In genomic region chrX:140526138-140526537, GRCh38 we compare ENCODE assay signal across 28 cellular contexts. TPM values are rescaled to one million over a fixed set of nuclear protein-coding genes. Genes with fewer than 3 reads are reported as not detected.
A peak's percentile ranks its signal among the peaks of the same experiment; 100 is the strongest.
DNase-seq lines count a peak whose midpoint lies in the region; ATAC-seq, FAIRE-seq and TF ChIP-seq lines count a peak whose summit lies in the region.
"Had no signal": no experiment of that assay in that cellular context is flagged by ENCODE, and none has a peak within 500 bp of the region (broad histone marks: within the 10 kb centered on the region; RNA-seq: fewer than 3 reads in every experiment).

No MANE protein-coding gene starts in this region.

- no peaks in the 10 kb centered on the region for H3K27me3 ChIP-seq in CD4-positive, alpha-beta T cell (ENCODE audit: control insufficient read depth, insufficient read depth, low read length)

- peaks cover 0 to 4% (median 1%) of the 10 kb centered on the region in 3 donors for H3K27me3 Mint-ChIP-seq in CD14-positive monocyte (ENCODE audit: low read depth in 3 of 3)
- no peaks in the 10 kb centered on the region for H3K27me3 Mint-ChIP-seq in CD4-positive, alpha-beta T cell

- in situ Hi-C loops in astrocyte of the spinal cord (cut with HindIII; ENCODE audit: low sequenced_read_pairs), result no loop called here

- no peak for ATAC-seq in CD4-positive, alpha-beta T cell (ENCODE audit: poor library complexity)
- ATAC-seq: activated naive CD8-positive, alpha-beta T cell treated with anti-CD3 and anti-CD28 coated beads, Interleukin-2, amount 50 U/mL, for 24 hours; HCT116; heart left ventricle; naive thymus-derived CD4-positive, alpha-beta T cell had no signal

- no peak for TF ChIP-seq POLR2A in GM12891 (IDR thresholded peaks at IDR 0.05; ENCODE audit: low read depth, low read length)

- H3K4me3 ChIP-seq in AG04449 (ENCODE audit: low read depth, low read length) (no peak overlapping the region), astrocyte of the spinal cord (ENCODE audit: low read depth, low read length) (no peak overlapping the region)
- H3K4me3 ChIP-seq: heart left ventricle, PC-9 had no signal

- DNase-seq in AG04449 (ENCODE audit: low read depth, low spot score), result no peak
- peak; percentile 46 for DNase-seq in HT1080 (ENCODE audit: low read depth)
- DNase-seq in astrocyte of the spinal cord (ENCODE audit: low read depth, low spot score), result peak; percentile 39
- peak; percentile 39 for DNase-seq in kidney tubule cell (ENCODE audit: low spot score)
- no peak for DNase-seq in CD14-positive monocyte (ENCODE audit: low spot score)
- DNase-seq in GM12891 (ENCODE audit: insufficient read length, low spot score), result no peak
- DNase-seq in CD4-positive, alpha-beta T cell, result no peak
- DNase-seq in activated effector memory CD4-positive, alpha-beta T cell treated with Interleukin-2 at 50 U/mL for 16 hours, result no peak
- DNase-seq: 8988T; activated naive CD8-positive, alpha-beta T cell treated with anti-CD3 and anti-CD28 coated beads, Interleukin-2, amount 50 U/mL, for 24 hours; C1 segment of cervical spinal cord; central memory CD4-positive, alpha-beta T cell; heart left ventricle; naive thymus-derived CD4-positive, alpha-beta T cell; NCI-H1105 treated with DMSO at 0.1 percent for 48 hours; NCI-H526 treated with DMSO at 0.1 percent for 48 hours; PC-9; stimulated activated CD4-positive, alpha-beta T cell treated with anti-CD3 and anti-CD28 coated beads, Interleukin-4, amount 100 ng/mL, for 4 hours; substantia nigra had no signal

- POLR2A ChIA-PET in AG04449 (lab: Yijun Ruan, JAX), result no interaction called here
- POLR2A ChIA-PET in CD4-positive, alpha-beta T cell (lab: Charles Lee), result no interaction called here

- no peaks in the 10 kb centered on the region for H3K9me3 Mint-ChIP-seq in CD14-positive monocyte
- no peaks in the 10 kb centered on the region for H3K9me3 Mint-ChIP-seq in CD4-positive, alpha-beta T cell
- H3K9me3 Mint-ChIP-seq: activated naive CD8-positive, alpha-beta T cell treated with anti-CD3 and anti-CD28 coated beads, Interleukin-2, amount 50 U/mL, for 24 hours; activated T-helper 1 cell treated with anti-CD3 and anti-CD28 coated beads, Interleukin-12 subunit alpha, Interleukin-12 subunit beta, Interleukin-2, Interleukin-4 antibody, amounts not matched to agents 30 ng/mL and 10 ng/mL and 1 ng/mL, durations not matched to agents 14 hours and 24 hours and 36 hours; naive thymus-derived CD4-positive, alpha-beta T cell had no signal

- FAIRE-seq in GM12891 (lab: Jason Lieb, UNC), result no peak
- FAIRE-seq: islet of Langerhans had no signal

- peak; percentile 1 for TF ChIP-seq CTCF in AG04449 (IDR thresholded peaks at IDR 0.05; ENCODE audit: insufficient read depth, low read length, missing control alignments)
- no peak for TF ChIP-seq CTCF in astrocyte of the spinal cord (IDR thresholded peaks at IDR 0.05; ENCODE audit: low read depth, low read length)
- no peak for TF ChIP-seq CTCF in CD14-positive monocyte (IDR thresholded peaks at IDR 0.05)
- TF ChIP-seq CTCF in CD4-positive, alpha-beta T cell (IDR thresholded peaks at IDR 0.05), result no peak

- no peak overlapping the region for H3K4me3 Mint-ChIP-seq in CD14-positive monocyte
- H3K4me3 Mint-ChIP-seq in CD4-positive, alpha-beta T cell, result no peak overlapping the region
- H3K4me3 Mint-ChIP-seq: activated naive CD8-positive, alpha-beta T cell treated with anti-CD3 and anti-CD28 coated beads, Interleukin-2, amount 50 U/mL, for 24 hours; activated T-helper 1 cell treated with anti-CD3 and anti-CD28 coated beads, Interleukin-12 subunit alpha, Interleukin-12 subunit beta, Interleukin-2, Interleukin-4 antibody, amounts not matched to agents 30 ng/mL and 10 ng/mL and 1 ng/mL, durations not matched to agents 14 hours and 24 hours and 36 hours; naive thymus-derived CD4-positive, alpha-beta T cell had no signal

- H3K36me3 Mint-ChIP-seq in CD14-positive monocyte, result no peaks in the 10 kb centered on the region
- no peaks in the 10 kb centered on the region for H3K36me3 Mint-ChIP-seq in CD4-positive, alpha-beta T cell (ENCODE audit: low read depth)
- H3K36me3 Mint-ChIP-seq: naive thymus-derived CD4-positive, alpha-beta T cell had no signal

- CTCF ChIA-PET in AG04449 (lab: Yijun Ruan, JAX), result no interaction called here
- CTCF ChIA-PET in CD4-positive, alpha-beta T cell (lab: Charles Lee), result no interaction called here

- H3K27ac Mint-ChIP-seq in CD14-positive monocyte, result no peak overlapping the region
- H3K27ac Mint-ChIP-seq in CD4-positive, alpha-beta T cell, result no peak overlapping the region
- H3K27ac Mint-ChIP-seq: activated naive CD8-positive, alpha-beta T cell treated with anti-CD3 and anti-CD28 coated beads, Interleukin-2, amount 50 U/mL, for 24 hours; activated T-helper 1 cell treated with anti-CD3 and anti-CD28 coated beads, Interleukin-12 subunit alpha, Interleukin-12 subunit beta, Interleukin-2, Interleukin-4 antibody, amounts not matched to agents 30 ng/mL and 10 ng/mL and 1 ng/mL, durations not matched to agents 14 hours and 24 hours and 36 hours; naive thymus-derived CD4-positive, alpha-beta T cell had no signal

- intact Hi-C loops in CD14-positive monocyte (cut with micrococcal nuclease), result no loop called here
- intact Hi-C loops in CD4-positive, alpha-beta T cell (cut with DNase I, micrococcal nuclease), result no loop called here

- no peaks in the 10 kb centered on the region for H3K9me3 ChIP-seq in CD4-positive, alpha-beta T cell (ENCODE audit: control insufficient read depth, low read length)
- H3K9me3 ChIP-seq: heart left ventricle had no signal

- H3K4me1 Mint-ChIP-seq in CD14-positive monocyte, result no peaks in the 10 kb centered on the region
- no peaks in the 10 kb centered on the region for H3K4me1 Mint-ChIP-seq in CD4-positive, alpha-beta T cell (ENCODE audit: low read depth)
- H3K4me1 Mint-ChIP-seq: activated naive CD8-positive, alpha-beta T cell treated with anti-CD3 and anti-CD28 coated beads, Interleukin-2, amount 50 U/mL, for 24 hours; naive thymus-derived CD4-positive, alpha-beta T cell had no signal

- no peak overlapping the region for H3K27ac ChIP-seq in CD4-positive, alpha-beta T cell (ENCODE audit: low read depth, low read length)
- H3K27ac ChIP-seq: heart left ventricle, KMS-11, parathyroid adenoma, PC-9 had no signal

TF ChIP-seq in GM12891, 5 proteins besides CTCF, POLR2A, EP300 and RAD21:
- no peak for TF ChIP-seq POU2F2 (IDR thresholded peaks at IDR 0.05; ENCODE audit: low read depth, low read length)
- TF ChIP-seq POLR2AphosphoS5 (IDR thresholded peaks at IDR 0.05; ENCODE audit: low read depth, low read length), result no peak
- TF ChIP-seq PAX5 (IDR thresholded peaks at IDR 0.05; ENCODE audit: insufficient read depth, low read length, severe bottlenecking), result no peak
- TF ChIP-seq SPI1 (IDR thresholded peaks at IDR 0.05; ENCODE audit: low read depth, low read length), result no peak
- TF ChIP-seq TAF1 (IDR thresholded peaks at IDR 0.05; ENCODE audit: low read depth, low read length), result no peak

RNA-seq across cellular contexts. Expression of gene SOX3, which starts 21.3 kb away (rescaled TPM):
- total RNA-seq in HT1080 (2014; rRNA removed; shearing (Covaris generic)), result not detected in 2 replicates
- not detected in 2 replicates for polyA plus RNA-seq in HT1080 (2015; cell fraction: cytosol; rRNA removed)
- polyA plus RNA-seq in HT1080 (2015; cell fraction: nucleus; rRNA removed), result not detected in 2 replicates
- polyA plus RNA-seq in CD14-positive monocyte, result not detected
- not detected for polyA plus RNA-seq in GM12891 (2012; ENCODE audit: low read depth, missing spikeins)
- not detected for total RNA-seq in CD4-positive, alpha-beta T cell
- total RNA-seq: activated CD8-positive, alpha-beta memory T cell treated with anti-CD3 and anti-CD28 coated beads for 36 hours; activated T-helper 1 cell treated with anti-CD3 and anti-CD28 coated beads, Interleukin-12 subunit alpha, Interleukin-12 subunit beta, Interleukin-2, Interleukin-4 antibody, amounts not matched to agents 30 ng/mL and 10 ng/mL and 1 ng/mL, durations not matched to agents 14 hours and 24 hours and 36 hours; lung microvascular endothelial cell; naive thymus-derived CD4-positive, alpha-beta T cell; PC-9; SK-MEL-5; T-helper 2 cell treated with Interferon-gamma antibody and Interleukin-4, amounts not matched to agents 100 ng/mL and 5 ng/mL, for 36 hours had no signal
- polyA plus RNA-seq: heart left ventricle; naive thymus-derived CD4-positive, alpha-beta T cell had no signal

Comparison
In these comparisons a context has a peak if more than half of its experiments do, and no peak if none do; other contexts are left out.
1. DNase-seq: peak in HT1080 (single experiment), astrocyte of the spinal cord (single experiment) and kidney tubule cell (single experiment); none in AG04449 (single experiment), CD14-positive monocyte (single experiment), GM12891 (single experiment), CD4-positive, alpha-beta T cell (0 of 10) and activated effector memory CD4-positive, alpha-beta T cell treated with Interleukin-2 at 50 U/mL for 16 hours (single experiment).